Comparison of ENCODE assay signal across 1 cellular context in genomic region chr4:38868055-38868965, GRCh38.
A peak's percentile ranks its signal among the peaks of the same experiment; 100 is the strongest.
TF ChIP-seq lines count a peak whose summit lies in the region.

No MANE protein-coding gene starts in this region.

TF ChIP-seq in HepG2, 621 proteins besides CTCF, POLR2A, EP300 and RAD21 (continued from another document and continues in another):
- TF ChIP-seq, protein P1, sequence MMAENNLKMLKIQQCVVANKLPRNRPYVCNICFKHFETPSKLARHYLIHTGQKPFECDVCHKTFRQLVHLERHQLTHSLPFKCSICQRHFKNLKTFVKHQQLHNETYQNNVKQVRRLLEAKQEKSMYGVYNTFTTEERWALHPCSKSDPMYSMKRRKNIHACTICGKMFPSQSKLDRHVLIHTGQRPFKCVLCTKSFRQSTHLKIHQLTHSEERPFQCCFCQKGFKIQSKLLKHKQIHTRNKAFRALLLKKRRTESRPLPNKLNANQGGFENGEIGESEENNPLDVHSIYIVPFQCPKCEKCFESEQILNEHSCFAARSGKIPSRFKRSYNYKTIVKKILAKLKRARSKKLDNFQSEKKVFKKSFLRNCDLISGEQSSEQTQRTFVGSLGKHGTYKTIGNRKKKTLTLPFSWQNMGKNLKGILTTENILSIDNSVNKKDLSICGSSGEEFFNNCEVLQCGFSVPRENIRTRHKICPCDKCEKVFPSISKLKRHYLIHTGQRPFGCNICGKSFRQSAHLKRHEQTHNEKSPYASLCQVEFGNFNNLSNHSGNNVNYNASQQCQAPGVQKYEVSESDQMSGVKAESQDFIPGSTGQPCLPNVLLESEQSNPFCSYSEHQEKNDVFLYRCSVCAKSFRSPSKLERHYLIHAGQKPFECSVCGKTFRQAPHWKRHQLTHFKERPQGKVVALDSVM (CRISPR knock-in tag; IDR thresholded peaks at IDR 0.05) = no peak
- TF ChIP-seq ZNF703 (CRISPR knock-in tag; IDR thresholded peaks at IDR 0.05; ENCODE audit: borderline replicate concordance) (no peak), TARDBP (CRISPR knock-in tag; IDR thresholded peaks at IDR 0.05) (peak; percentile 55; the same call in 1 of the 2 replicates), ETV6 (CRISPR knock-in tag; conservative IDR thresholded peaks at IDR 0.05) (no peak), ZFX (CRISPR knock-in tag; IDR thresholded peaks at IDR 0.05; ENCODE audit: low read depth) (peak; percentile 79), ZBTB3 (CRISPR knock-in tag; IDR thresholded peaks at IDR 0.05; ENCODE audit: borderline replicate concordance, low read depth) (no peak), THYN1 (CRISPR knock-in tag; IDR thresholded peaks at IDR 0.05; ENCODE audit: borderline replicate concordance, low read depth) (no peak), NFE2 (CRISPR knock-in tag; IDR thresholded peaks at IDR 0.05) (no peak), ZNF367 (CRISPR knock-in tag; IDR thresholded peaks at IDR 0.05; ENCODE audit: borderline replicate concordance) (no peak), NKX3-1 (CRISPR knock-in tag; IDR thresholded peaks at IDR 0.05) (0 out of 2 replicates have a peak, but pooled peaks have one; percentile 53), KLF9 (CRISPR knock-in tag; IDR thresholded peaks at IDR 0.05; ENCODE audit: low read depth) (no peak), JUN (CRISPR knock-in tag; IDR thresholded peaks at IDR 0.05) (no peak), HMGA1 (CRISPR knock-in tag; conservative IDR thresholded peaks at IDR 0.05) (no peak), ZNF574 (CRISPR knock-in tag; IDR thresholded peaks at IDR 0.05) (peak; percentile 30; the same call in 1 of the 2 replicates), PRDM4 (CRISPR knock-in tag; IDR thresholded peaks at IDR 0.05; ENCODE audit: borderline replicate concordance) (no peak), ZZZ3 (CRISPR knock-in tag; IDR thresholded peaks at IDR 0.05; ENCODE audit: borderline replicate concordance) (peak; percentile 61; the same call in 1 of the 2 replicates), SRSF1 (optimal IDR thresholded peaks at IDR 0.05; ENCODE audit: low read depth, low read length) (no peak), HMGXB4 (CRISPR knock-in tag; IDR thresholded peaks at IDR 0.05; ENCODE audit: borderline replicate concordance in 1 of 2, low read depth in 1 of 2) (peak; percentile 23 to 51; a peak in 3 of 4 replicates), RARA (CRISPR knock-in tag; IDR thresholded peaks at IDR 0.05) (peak; percentile 74), ZFY (CRISPR knock-in tag; IDR thresholded peaks at IDR 0.05) (peak; percentile 85), U2AF2 (IDR thresholded peaks at IDR 0.05; ENCODE audit: low read depth, low read length) (no peak), MTA1 (CRISPR knock-in tag; IDR thresholded peaks at IDR 0.05; ENCODE audit: borderline replicate concordance) (peak; percentile 91; the same call in 1 of the 2 replicates), CBX2 (IDR thresholded peaks at IDR 0.05; ENCODE audit: low read depth, low read length) (no peak), CBX2 (CRISPR knock-in tag; IDR thresholded peaks at IDR 0.05; ENCODE audit: low read depth) (no peak), YEATS4 (CRISPR knock-in tag; IDR thresholded peaks at IDR 0.05; ENCODE audit: borderline replicate concordance) (peak; percentile 38; the same call in 1 of the 2 replicates), TAF15 (IDR thresholded peaks at IDR 0.05; ENCODE audit: low read depth, low read length, poor library complexity, severe bottlenecking) (no peak), RORA (CRISPR knock-in tag; IDR thresholded peaks at IDR 0.05) (no peak), MAZ (IDR thresholded peaks at IDR 0.05; ENCODE audit: borderline replicate concordance, low read depth, low read length) (no peak), MAZ (CRISPR knock-in tag; IDR thresholded peaks at IDR 0.05; ENCODE audit: low read depth) (0 out of 2 replicates have a peak, but pooled peaks have one; percentile 19), ZMYM4 (CRISPR knock-in tag; IDR thresholded peaks at IDR 0.05) (no peak; the same call in 1 of the 2 replicates), ZNF543 (CRISPR knock-in tag; IDR thresholded peaks at IDR 0.05) (peak; percentile 72; the same call in 1 of the 2 replicates), DPF2 (CRISPR knock-in tag; IDR thresholded peaks at IDR 0.05; ENCODE audit: borderline replicate concordance, low read depth) (no peak), ZNF468 (CRISPR knock-in tag; IDR thresholded peaks at IDR 0.05) (no peak), SMAD3 (CRISPR knock-in tag; IDR thresholded peaks at IDR 0.05) (no peak)
- TF ChIP-seq, protein P2, sequence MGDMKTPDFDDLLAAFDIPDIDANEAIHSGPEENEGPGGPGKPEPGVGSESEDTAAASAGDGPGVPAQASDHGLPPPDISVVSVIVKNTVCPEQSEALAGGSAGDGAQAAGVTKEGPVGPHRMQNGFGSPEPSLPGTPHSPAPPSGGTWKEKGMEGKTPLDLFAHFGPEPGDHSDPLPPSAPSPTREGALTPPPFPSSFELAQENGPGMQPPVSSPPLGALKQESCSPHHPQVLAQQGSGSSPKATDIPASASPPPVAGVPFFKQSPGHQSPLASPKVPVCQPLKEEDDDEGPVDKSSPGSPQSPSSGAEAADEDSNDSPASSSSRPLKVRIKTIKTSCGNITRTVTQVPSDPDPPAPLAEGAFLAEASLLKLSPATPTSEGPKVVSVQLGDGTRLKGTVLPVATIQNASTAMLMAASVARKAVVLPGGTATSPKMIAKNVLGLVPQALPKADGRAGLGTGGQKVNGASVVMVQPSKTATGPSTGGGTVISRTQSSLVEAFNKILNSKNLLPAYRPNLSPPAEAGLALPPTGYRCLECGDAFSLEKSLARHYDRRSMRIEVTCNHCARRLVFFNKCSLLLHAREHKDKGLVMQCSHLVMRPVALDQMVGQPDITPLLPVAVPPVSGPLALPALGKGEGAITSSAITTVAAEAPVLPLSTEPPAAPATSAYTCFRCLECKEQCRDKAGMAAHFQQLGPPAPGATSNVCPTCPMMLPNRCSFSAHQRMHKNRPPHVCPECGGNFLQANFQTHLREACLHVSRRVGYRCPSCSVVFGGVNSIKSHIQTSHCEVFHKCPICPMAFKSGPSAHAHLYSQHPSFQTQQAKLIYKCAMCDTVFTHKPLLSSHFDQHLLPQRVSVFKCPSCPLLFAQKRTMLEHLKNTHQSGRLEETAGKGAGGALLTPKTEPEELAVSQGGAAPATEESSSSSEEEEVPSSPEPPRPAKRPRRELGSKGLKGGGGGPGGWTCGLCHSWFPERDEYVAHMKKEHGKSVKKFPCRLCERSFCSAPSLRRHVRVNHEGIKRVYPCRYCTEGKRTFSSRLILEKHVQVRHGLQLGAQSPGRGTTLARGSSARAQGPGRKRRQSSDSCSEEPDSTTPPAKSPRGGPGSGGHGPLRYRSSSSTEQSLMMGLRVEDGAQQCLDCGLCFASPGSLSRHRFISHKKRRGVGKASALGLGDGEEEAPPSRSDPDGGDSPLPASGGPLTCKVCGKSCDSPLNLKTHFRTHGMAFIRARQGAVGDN (CRISPR knock-in tag; IDR thresholded peaks at IDR 0.05) = peak; percentile 91
- TF ChIP-seq, protein P3, sequence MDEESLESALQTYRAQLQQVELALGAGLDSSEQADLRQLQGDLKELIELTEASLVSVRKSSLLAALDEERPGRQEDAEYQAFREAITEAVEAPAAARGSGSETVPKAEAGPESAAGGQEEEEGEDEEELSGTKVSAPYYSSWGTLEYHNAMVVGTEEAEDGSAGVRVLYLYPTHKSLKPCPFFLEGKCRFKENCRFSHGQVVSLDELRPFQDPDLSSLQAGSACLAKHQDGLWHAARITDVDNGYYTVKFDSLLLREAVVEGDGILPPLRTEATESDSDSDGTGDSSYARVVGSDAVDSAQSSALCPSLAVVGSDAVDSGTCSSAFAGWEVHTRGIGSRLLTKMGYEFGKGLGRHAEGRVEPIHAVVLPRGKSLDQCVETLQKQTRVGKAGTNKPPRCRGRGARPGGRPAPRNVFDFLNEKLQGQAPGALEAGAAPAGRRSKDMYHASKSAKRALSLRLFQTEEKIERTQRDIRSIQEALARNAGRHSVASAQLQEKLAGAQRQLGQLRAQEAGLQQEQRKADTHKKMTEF (CRISPR knock-in tag; IDR thresholded peaks at IDR 0.05) = peak; percentile 52; the same call in 1 of the 2 replicates
- TF ChIP-seq, protein P4, sequence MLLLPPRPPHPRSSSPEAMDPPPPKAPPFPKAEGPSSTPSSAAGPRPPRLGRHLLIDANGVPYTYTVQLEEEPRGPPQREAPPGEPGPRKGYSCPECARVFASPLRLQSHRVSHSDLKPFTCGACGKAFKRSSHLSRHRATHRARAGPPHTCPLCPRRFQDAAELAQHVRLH (CRISPR knock-in tag; IDR thresholded peaks at IDR 0.05; ENCODE audit: borderline replicate concordance, low read depth) = no peak
- TF ChIP-seq, protein P5, sequence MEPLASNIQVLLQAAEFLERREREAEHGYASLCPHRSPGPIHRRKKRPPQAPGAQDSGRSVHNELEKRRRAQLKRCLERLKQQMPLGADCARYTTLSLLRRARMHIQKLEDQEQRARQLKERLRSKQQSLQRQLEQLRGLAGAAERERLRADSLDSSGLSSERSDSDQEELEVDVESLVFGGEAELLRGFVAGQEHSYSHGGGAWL (CRISPR knock-in tag; IDR thresholded peaks at IDR 0.05) = 0 out of 2 replicates have a peak, but pooled peaks have one; percentile 10
- TF ChIP-seq, protein P6, sequence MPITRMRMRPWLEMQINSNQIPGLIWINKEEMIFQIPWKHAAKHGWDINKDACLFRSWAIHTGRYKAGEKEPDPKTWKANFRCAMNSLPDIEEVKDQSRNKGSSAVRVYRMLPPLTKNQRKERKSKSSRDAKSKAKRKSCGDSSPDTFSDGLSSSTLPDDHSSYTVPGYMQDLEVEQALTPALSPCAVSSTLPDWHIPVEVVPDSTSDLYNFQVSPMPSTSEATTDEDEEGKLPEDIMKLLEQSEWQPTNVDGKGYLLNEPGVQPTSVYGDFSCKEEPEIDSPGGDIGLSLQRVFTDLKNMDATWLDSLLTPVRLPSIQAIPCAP (CRISPR knock-in tag; IDR thresholded peaks at IDR 0.05; ENCODE audit: low read depth) = no peak
- TF ChIP-seq, protein P7, sequence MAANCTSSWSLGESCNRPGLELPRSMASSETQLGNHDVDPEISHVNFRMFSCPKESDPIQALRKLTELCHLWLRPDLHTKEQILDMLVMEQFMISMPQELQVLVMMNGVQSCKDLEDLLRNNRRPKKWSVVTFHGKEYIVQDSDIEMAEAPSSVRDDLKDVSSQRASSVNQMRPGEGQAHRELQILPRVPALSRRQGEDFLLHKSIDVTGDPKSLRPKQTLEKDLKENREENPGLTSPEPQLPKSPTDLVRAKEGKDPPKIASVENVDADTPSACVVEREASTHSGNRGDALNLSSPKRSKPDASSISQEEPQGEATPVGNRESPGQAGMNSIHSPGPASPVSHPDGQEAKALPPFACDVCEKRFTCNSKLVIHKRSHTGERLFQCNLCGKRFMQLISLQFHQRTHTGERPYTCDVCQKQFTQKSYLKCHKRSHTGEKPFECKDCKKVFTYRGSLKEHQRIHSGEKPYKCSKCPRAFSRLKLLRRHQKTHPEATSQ (CRISPR knock-in tag; IDR thresholded peaks at IDR 0.05; ENCODE audit: borderline replicate concordance) = no peak
- TF ChIP-seq, protein P8, sequence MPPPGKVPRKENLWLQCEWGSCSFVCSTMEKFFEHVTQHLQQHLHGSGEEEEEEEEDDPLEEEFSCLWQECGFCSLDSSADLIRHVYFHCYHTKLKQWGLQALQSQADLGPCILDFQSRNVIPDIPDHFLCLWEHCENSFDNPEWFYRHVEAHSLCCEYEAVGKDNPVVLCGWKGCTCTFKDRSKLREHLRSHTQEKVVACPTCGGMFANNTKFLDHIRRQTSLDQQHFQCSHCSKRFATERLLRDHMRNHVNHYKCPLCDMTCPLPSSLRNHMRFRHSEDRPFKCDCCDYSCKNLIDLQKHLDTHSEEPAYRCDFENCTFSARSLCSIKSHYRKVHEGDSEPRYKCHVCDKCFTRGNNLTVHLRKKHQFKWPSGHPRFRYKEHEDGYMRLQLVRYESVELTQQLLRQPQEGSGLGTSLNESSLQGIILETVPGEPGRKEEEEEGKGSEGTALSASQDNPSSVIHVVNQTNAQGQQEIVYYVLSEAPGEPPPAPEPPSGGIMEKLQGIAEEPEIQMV (CRISPR knock-in tag; IDR thresholded peaks at IDR 0.05; ENCODE audit: low read depth) = 0 out of 2 replicates have a peak, but pooled peaks have one; percentile 9
